Comparison of ENCODE assay signal across 1 cellular context in the genomic region with DNA sequence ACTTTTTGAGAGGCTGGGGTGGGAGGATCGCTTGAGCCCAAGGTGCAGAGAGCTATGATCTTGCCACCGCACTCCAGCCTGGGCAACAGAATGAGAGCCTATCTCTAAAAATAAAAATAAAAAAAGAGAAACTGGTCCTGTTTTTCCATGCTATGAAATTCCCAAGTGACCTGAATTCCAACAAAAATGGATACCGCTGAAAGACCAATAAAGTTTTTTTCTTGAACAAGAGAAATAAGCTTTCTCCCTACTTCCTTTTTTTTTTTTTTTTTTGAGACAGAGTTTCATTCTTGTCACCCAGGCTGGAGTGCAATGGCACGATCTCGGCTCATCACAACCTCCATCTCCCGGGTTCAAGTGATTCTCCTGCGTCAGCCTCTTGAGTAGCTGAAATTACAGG.
TF ChIP-seq lines count a peak whose summit lies in the region.

No MANE protein-coding gene starts in this region.

TF ChIP-seq in K562, 482 proteins besides CTCF, POLR2A, EP300 and RAD21 (continued from another document):
- TF ChIP-seq, protein P1, sequence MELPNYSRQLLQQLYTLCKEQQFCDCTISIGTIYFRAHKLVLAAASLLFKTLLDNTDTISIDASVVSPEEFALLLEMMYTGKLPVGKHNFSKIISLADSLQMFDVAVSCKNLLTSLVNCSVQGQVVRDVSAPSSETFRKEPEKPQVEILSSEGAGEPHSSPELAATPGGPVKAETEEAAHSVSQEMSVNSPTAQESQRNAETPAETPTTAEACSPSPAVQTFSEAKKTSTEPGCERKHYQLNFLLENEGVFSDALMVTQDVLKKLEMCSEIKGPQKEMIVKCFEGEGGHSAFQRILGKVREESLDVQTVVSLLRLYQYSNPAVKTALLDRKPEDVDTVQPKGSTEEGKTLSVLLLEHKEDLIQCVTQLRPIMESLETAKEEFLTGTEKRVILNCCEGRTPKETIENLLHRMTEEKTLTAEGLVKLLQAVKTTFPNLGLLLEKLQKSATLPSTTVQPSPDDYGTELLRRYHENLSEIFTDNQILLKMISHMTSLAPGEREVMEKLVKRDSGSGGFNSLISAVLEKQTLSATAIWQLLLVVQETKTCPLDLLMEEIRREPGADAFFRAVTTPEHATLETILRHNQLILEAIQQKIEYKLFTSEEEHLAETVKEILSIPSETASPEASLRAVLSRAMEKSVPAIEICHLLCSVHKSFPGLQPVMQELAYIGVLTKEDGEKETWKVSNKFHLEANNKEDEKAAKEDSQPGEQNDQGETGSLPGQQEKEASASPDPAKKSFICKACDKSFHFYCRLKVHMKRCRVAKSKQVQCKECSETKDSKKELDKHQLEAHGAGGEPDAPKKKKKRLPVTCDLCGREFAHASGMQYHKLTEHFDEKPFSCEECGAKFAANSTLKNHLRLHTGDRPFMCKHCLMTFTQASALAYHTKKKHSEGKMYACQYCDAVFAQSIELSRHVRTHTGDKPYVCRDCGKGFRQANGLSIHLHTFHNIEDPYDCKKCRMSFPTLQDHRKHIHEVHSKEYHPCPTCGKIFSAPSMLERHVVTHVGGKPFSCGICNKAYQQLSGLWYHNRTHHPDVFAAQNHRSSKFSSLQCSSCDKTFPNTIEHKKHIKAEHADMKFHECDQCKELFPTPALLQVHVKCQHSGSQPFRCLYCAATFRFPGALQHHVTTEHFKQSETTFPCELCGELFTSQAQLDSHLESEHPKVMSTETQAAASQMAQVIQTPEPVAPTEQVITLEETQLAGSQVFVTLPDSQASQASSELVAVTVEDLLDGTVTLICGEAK (IDR thresholded peaks at IDR 0.05): peak; percentile 93
- TF ChIP-seq, protein P1 (CRISPR knock-in tag; IDR thresholded peaks at IDR 0.05): peak; percentile 70
